ENCODE assay signal across 9 cellular contexts in the genomic region with DNA sequence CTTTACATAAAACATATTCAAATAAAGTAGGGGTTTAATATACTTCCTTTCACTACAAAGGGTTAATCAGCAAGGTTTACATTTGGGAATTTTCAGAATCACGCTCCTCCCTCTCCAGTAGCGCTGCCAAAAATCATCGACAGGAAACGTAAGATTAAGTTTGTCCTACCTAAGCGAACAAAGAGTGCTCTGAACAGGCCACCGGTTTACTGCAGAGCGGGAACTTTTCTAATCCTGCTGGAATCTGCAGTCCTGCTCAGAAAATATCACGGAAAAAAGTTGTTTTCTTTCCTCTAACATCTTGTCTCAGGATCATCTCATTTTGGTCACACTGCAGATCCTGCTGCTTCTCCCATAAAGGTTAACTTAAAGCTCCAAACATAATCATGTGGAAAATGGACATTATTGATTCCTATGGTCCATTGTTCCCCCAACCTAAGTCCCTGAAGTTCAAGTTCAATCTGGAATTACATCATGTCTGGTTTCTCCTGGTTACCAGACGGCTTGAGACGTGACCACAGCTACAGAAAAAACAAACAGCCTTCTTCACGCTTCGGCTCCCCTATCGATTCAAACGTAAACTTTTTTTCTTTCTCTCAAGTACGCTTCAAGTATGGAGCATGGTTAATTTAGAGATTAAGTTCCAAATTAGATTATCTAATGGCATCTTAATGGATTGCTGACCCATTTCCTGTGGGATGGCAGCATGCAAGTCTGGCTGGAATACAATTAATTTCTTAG.
DNase-seq lines count a peak whose midpoint lies in the region; ATAC-seq and TF ChIP-seq lines count a peak whose summit lies in the region.
"Had no signal": no experiment of that assay in that cellular context is flagged by ENCODE, and none has a peak within 500 bp of the region (broad histone marks: within the 10 kb centered on the region; RNA-seq: fewer than 3 reads in every experiment).

No MANE protein-coding gene starts in this region.

- H3K36me3 ChIP-seq in prostate gland, result no peaks in the 10 kb centered on the region

- H3K4me3 ChIP-seq in fibroblast of the aortic adventitia (ENCODE audit: low read depth, low read length) (peak overlapping the region; percentile 16), prostate gland (peak overlapping the region in 1 of 2 donors; percentile 5)

- peak; percentile 30 for DNase-seq in ELF-1 (ENCODE audit: low read depth, low spot score)
- DNase-seq in NCI-H82 treated with DMSO at 0.1 percent for 48 hours (lab: John Stamatoyannopoulos, UW; ENCODE audit: unreplicated experiment), result peak; percentile 88
- DNase-seq in fibroblast of the aortic adventitia (ENCODE audit: low read depth), result peak; percentile 75
- DNase-seq in prostate gland (ENCODE audit: low spot score), result peak; percentile 40
- DNase-seq in medulla oblongata (ENCODE audit: extremely low spot score), result no peak
- no peak for DNase-seq in stimulated activated naive CD8-positive, alpha-beta T cell treated with anti-CD3 and anti-CD28 coated beads, Interleukin-15, amount 100 ng/mL, for 72 hours
- no peak for DNase-seq in ureter (ENCODE audit: low spot score)
- DNase-seq in NCI-H1930 (lab: John Stamatoyannopoulos, UW), result no peak
- DNase-seq: NCI-H526 had no signal

- H3K4me1 ChIP-seq in prostate gland (replicated peaks), result peaks cover 3% of the 10 kb centered on the region

- H3K27me3 Mint-ChIP-seq in stimulated activated naive CD8-positive, alpha-beta T cell treated with anti-CD3 and anti-CD28 coated beads, Interleukin-15, amount 100 ng/mL, for 72 hours, result no peaks in the 10 kb centered on the region

- H3K27ac Mint-ChIP-seq in stimulated activated naive CD8-positive, alpha-beta T cell treated with anti-CD3 and anti-CD28 coated beads, Interleukin-15, amount 100 ng/mL, for 72 hours, result no peak overlapping the region

- H3K4me3 Mint-ChIP-seq in stimulated activated naive CD8-positive, alpha-beta T cell treated with anti-CD3 and anti-CD28 coated beads, Interleukin-15, amount 100 ng/mL, for 72 hours, result no peak overlapping the region

- H3K9me3 ChIP-seq in prostate gland, result no peaks in the 10 kb centered on the region

- H3K4me1 Mint-ChIP-seq in stimulated activated naive CD8-positive, alpha-beta T cell treated with anti-CD3 and anti-CD28 coated beads, Interleukin-15, amount 100 ng/mL, for 72 hours, result no peaks in the 10 kb centered on the region

- no peak for TF ChIP-seq POLR2A in prostate gland (IDR thresholded peaks at IDR 0.05)

- intact Hi-C loops in prostate gland (cut with DNase I), result loop anchor here (2.0 to 10.0 kb wide), 2 partner anchors 66 to 218 kb away; a partner anchor contains a TSS

- peak; percentile 18 for TF ChIP-seq CTCF in fibroblast of the aortic adventitia (IDR thresholded peaks at IDR 0.05; ENCODE audit: insufficient read depth, low read length)
- no peak for TF ChIP-seq CTCF in prostate gland (IDR thresholded peaks at IDR 0.05)

- H3K27ac ChIP-seq in prostate gland, result peak overlapping the region; percentile 69 to 71

- 12% methylated on average over 15 of the region's 15 CpGs for WGBS in prostate gland

- H3K9me3 Mint-ChIP-seq in stimulated activated naive CD8-positive, alpha-beta T cell treated with anti-CD3 and anti-CD28 coated beads, Interleukin-15, amount 100 ng/mL, for 72 hours, result no peaks in the 10 kb centered on the region

- H3K27me3 ChIP-seq in prostate gland (replicated peaks; ENCODE audit: insufficient read depth), result no peaks in the 10 kb centered on the region

- no peak for ATAC-seq in stimulated activated naive CD8-positive, alpha-beta T cell treated with anti-CD3 and anti-CD28 coated beads, Interleukin-15, amount 100 ng/mL, for 72 hours

Comparison
In these comparisons a context has a peak if more than half of its experiments do, and no peak if none do; other contexts are left out.
1. DNase-seq: peak in ELF-1 (single experiment), NCI-H82 treated with DMSO at 0.1 percent for 48 hours (single experiment), fibroblast of the aortic adventitia (single experiment) and prostate gland (single experiment); none in medulla oblongata (single experiment), stimulated activated naive CD8-positive, alpha-beta T cell treated with anti-CD3 and anti-CD28 coated beads, Interleukin-15, amount 100 ng/mL, for 72 hours (0 of 2), ureter (single experiment) and NCI-H1930 (0 of 2).